In the genomic region with DNA sequence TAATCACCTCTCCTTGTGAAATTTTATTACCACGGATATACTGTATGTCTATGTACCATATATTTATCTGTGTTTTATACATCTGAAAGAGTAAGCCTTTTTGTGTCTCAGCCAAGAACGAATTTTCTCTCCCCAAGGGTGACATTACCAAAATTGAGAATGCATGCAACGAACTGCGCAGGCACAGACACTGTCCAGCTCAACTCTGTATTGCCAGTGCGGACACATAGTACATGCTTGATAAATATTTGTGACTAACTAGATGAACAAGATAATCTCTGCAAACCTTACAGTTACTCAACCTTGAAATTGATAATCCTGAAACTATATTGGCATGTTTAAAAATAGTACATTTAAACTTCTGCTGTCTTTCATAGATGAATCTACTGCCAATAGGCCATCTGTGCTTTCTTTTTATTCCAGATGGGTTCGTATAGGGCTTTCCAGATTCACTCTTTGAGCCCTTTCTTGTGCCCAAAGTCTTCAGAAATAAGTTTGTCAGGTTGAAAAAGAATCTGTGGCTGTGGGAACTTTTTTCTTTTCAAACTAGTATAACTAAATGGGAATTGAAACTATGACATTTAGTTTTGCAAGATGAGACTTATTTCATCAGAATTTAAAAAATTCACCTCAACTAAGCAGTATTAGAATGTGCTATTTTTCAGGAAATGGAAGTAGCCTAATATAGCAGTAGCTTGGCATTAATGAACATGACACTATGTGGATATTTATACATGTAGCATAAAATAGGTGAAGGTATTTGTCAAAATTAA, we compare ENCODE assay signal across 1 cellular context.
TF ChIP-seq lines count a peak whose summit lies in the region.

No MANE protein-coding gene starts in this region.

TF ChIP-seq in GM12878, 131 proteins besides CTCF, POLR2A, EP300 and RAD21 (continued from another document and continues in another):
- no peak; a peak in 1 of 4 replicates for TF ChIP-seq ETV6 (conservative IDR thresholded peaks at IDR 0.05 in 1 of 2, IDR thresholded peaks at IDR 0.05 in 1 of 2; ENCODE audit: borderline replicate concordance in 1 of 2, low read depth in 1 of 2)
- peak; percentile 71 for TF ChIP-seq RUNX3 (IDR thresholded peaks at IDR 0.05; ENCODE audit: low read length)
- no peak for TF ChIP-seq HDAC6 (IDR thresholded peaks at IDR 0.05; ENCODE audit: unreplicated experiment)
- TF ChIP-seq ATF7 (IDR thresholded peaks at IDR 0.05; ENCODE audit: low read depth), result peak; percentile 50; the same call in 1 of the 2 replicates
- TF ChIP-seq TCF3 (IDR thresholded peaks at IDR 0.05; ENCODE audit: borderline replicate concordance, insufficient read depth, low read depth, low read length), result no peak
- peak; percentile 36 to 54; a peak in 3 of 4 replicates for TF ChIP-seq IKZF2 (IDR thresholded peaks at IDR 0.05)
- TF ChIP-seq, protein P1, sequence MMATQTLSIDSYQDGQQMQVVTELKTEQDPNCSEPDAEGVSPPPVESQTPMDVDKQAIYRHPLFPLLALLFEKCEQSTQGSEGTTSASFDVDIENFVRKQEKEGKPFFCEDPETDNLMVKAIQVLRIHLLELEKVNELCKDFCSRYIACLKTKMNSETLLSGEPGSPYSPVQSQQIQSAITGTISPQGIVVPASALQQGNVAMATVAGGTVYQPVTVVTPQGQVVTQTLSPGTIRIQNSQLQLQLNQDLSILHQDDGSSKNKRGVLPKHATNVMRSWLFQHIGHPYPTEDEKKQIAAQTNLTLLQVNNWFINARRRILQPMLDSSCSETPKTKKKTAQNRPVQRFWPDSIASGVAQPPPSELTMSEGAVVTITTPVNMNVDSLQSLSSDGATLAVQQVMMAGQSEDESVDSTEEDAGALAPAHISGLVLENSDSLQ (IDR thresholded peaks at IDR 0.05), result 0 out of 2 replicates have a peak, but pooled peaks have one; percentile 17
- no peak for TF ChIP-seq SREBF2 (IDR thresholded peaks at IDR 0.05; ENCODE audit: low read length)
- TF ChIP-seq NBN (IDR thresholded peaks at IDR 0.05), result no peak
- TF ChIP-seq CEBPZ (IDR thresholded peaks at IDR 0.05; ENCODE audit: low read depth, low read length), result no peak
- no peak for TF ChIP-seq GABPA (IDR thresholded peaks at IDR 0.05; ENCODE audit: low read depth)
- TF ChIP-seq SREBF1 (IDR thresholded peaks at IDR 0.05; ENCODE audit: low read length), result no peak
- TF ChIP-seq SIX5 (IDR thresholded peaks at IDR 0.05; ENCODE audit: low read depth, low read length, severe bottlenecking), result no peak
- no peak for TF ChIP-seq GATAD2B (conservative IDR thresholded peaks at IDR 0.05; ENCODE audit: low read depth)
- TF ChIP-seq SMC3 (IDR thresholded peaks at IDR 0.05; ENCODE audit: borderline replicate concordance, low read length), result peak; percentile 3; the same call in 1 of the 2 replicates
- no peak for TF ChIP-seq CHD2 (IDR thresholded peaks at IDR 0.05; ENCODE audit: borderline replicate concordance, low read depth, low read length)
- no peak for TF ChIP-seq LARP7 (IDR thresholded peaks at IDR 0.05)
- peak; percentile 58; the same call in 1 of the 2 replicates for TF ChIP-seq PML (IDR thresholded peaks at IDR 0.05; ENCODE audit: low read length)
- peak; percentile 22; the same call in 1 of the 2 replicates for TF ChIP-seq CREM (IDR thresholded peaks at IDR 0.05; ENCODE audit: low read depth)
- peak; percentile 97 for TF ChIP-seq NFIC (IDR thresholded peaks at IDR 0.05; ENCODE audit: low read depth, low read length)
- TF ChIP-seq MXI1 (IDR thresholded peaks at IDR 0.05; ENCODE audit: low read depth, low read length), result no peak
- TF ChIP-seq BACH1 (IDR thresholded peaks at IDR 0.05; ENCODE audit: borderline replicate concordance), result no peak
- TF ChIP-seq CBX5 (IDR thresholded peaks at IDR 0.05; ENCODE audit: low read depth), result no peak
- TF ChIP-seq, protein P2, sequence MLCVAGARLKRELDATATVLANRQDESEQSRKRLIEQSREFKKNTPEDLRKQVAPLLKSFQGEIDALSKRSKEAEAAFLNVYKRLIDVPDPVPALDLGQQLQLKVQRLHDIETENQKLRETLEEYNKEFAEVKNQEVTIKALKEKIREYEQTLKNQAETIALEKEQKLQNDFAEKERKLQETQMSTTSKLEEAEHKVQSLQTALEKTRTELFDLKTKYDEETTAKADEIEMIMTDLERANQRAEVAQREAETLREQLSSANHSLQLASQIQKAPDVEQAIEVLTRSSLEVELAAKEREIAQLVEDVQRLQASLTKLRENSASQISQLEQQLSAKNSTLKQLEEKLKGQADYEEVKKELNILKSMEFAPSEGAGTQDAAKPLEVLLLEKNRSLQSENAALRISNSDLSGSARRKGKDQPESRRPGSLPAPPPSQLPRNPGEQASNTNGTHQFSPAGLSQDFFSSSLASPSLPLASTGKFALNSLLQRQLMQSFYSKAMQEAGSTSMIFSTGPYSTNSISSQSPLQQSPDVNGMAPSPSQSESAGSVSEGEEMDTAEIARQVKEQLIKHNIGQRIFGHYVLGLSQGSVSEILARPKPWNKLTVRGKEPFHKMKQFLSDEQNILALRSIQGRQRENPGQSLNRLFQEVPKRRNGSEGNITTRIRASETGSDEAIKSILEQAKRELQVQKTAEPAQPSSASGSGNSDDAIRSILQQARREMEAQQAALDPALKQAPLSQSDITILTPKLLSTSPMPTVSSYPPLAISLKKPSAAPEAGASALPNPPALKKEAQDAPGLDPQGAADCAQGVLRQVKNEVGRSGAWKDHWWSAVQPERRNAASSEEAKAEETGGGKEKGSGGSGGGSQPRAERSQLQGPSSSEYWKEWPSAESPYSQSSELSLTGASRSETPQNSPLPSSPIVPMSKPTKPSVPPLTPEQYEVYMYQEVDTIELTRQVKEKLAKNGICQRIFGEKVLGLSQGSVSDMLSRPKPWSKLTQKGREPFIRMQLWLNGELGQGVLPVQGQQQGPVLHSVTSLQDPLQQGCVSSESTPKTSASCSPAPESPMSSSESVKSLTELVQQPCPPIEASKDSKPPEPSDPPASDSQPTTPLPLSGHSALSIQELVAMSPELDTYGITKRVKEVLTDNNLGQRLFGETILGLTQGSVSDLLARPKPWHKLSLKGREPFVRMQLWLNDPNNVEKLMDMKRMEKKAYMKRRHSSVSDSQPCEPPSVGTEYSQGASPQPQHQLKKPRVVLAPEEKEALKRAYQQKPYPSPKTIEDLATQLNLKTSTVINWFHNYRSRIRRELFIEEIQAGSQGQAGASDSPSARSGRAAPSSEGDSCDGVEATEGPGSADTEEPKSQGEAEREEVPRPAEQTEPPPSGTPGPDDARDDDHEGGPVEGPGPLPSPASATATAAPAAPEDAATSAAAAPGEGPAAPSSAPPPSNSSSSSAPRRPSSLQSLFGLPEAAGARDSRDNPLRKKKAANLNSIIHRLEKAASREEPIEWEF (IDR thresholded peaks at IDR 0.05; ENCODE audit: insufficient replicate concordance, low read depth, low read length), result peak; percentile 65
- no peak for TF ChIP-seq BCL11A (IDR thresholded peaks at IDR 0.05; ENCODE audit: low read depth, low read length)
- no peak for TF ChIP-seq ZBTB40 (IDR thresholded peaks at IDR 0.05; ENCODE audit: borderline replicate concordance)
- TF ChIP-seq HDGF (IDR thresholded peaks at IDR 0.05), result no peak
- peak; percentile 57 for TF ChIP-seq MTA2 (IDR thresholded peaks at IDR 0.05; ENCODE audit: low read depth)
- no peak for TF ChIP-seq ZZZ3 (IDR thresholded peaks at IDR 0.05; ENCODE audit: control insufficient read depth, insufficient read length, low read depth)
- TF ChIP-seq STAT1 (conservative IDR thresholded peaks at IDR 0.05), result no peak
- peak; percentile 71 for TF ChIP-seq SPI1 (IDR thresholded peaks at IDR 0.05; ENCODE audit: borderline replicate concordance, insufficient read depth, low read depth, low read length)
- TF ChIP-seq SKIL (IDR thresholded peaks at IDR 0.05; ENCODE audit: low read depth, poor library complexity, severe bottlenecking), result peak; percentile 23
- TF ChIP-seq E2F8 (IDR thresholded peaks at IDR 0.05; ENCODE audit: low read depth, partially characterized antibody), result no peak
- no peak for TF ChIP-seq ZSCAN29 (IDR thresholded peaks at IDR 0.05)
